Comparison of ENCODE assay signal across 1 cellular context in genomic region chr5:178068293-178068692, GRCh38.
TF ChIP-seq lines count a peak whose summit lies in the region.

No MANE protein-coding gene starts in this region.

TF ChIP-seq in GM12878, 131 proteins besides CTCF, POLR2A, EP300 and RAD21 (continued from another document):
- TF ChIP-seq ZNF687 (IDR thresholded peaks at IDR 0.05) (no peak), RCOR1 (conservative IDR thresholded peaks at IDR 0.05; ENCODE audit: low read depth, low read length) (no peak), BHLHE40 (IDR thresholded peaks at IDR 0.05; ENCODE audit: borderline replicate concordance in 1 of 2, low read depth in 2 of 2, low read length in 1 of 2) (0 out of 4 replicates have a peak, but pooled peaks of 1 of the 2 experiments have one; percentile 6), TCF12 (IDR thresholded peaks at IDR 0.05; ENCODE audit: low read depth, low read length) (peak; percentile 49; the same call in 1 of the 2 replicates), CBFB (IDR thresholded peaks at IDR 0.05; ENCODE audit: low read depth) (peak; percentile 56; the same call in 1 of the 2 replicates)
